8 cellular contexts compared by ENCODE assay signal in the genomic region with DNA sequence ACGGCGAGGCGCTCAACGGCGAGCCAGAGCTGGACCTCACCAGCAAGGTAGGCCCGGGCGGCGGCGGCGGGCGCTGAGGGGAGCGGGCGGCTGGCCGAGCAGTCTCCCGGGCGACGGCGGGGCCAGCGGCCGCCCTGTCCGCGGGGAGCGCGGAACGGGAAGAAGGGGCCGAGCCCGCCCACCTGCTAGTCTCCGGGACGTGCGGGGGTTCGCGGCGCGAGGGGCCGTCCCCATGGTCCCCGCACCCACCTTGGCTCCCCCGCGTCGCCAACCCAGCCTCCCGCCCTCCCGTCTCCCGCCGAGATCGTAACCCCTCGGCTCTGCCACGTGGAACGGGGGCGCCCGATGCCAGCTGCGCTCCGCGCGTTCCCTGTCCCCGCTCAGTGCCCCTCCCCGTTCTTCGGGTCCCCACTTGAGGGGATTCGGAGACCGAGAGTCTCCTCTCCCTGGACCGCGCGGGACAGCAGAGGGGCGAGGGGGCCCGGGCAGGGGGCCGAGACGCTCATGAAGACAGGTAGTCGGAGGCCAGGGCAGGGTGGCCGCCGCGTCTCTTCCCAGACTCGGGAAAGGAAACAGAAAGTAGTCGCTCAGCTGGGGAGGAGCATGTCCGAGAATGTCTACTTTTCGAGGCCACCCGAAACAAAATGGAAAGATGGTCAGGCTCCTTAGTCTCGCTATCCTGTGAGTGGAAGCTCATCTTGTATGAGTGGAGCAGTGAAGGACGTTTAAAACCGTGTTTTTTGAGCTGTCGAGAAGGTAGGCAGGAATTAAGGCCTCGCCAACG. TPM values are rescaled to one million over a fixed set of nuclear protein-coding genes. Genes with fewer than 3 reads are reported as not detected.
DNase-seq lines count a peak whose midpoint lies in the region; ATAC-seq and TF ChIP-seq lines count a peak whose summit lies in the region.

No MANE protein-coding gene starts in this region.

- H3K36me3 ChIP-seq in KOPT-K1 (ENCODE audit: insufficient read depth, low read length), result peaks cover 28% of the 10 kb centered on the region
- H3K36me3 ChIP-seq in fibroblast of lung (ENCODE audit: control insufficient read depth, insufficient read depth, low read length), result no peaks in the 10 kb centered on the region
- H3K36me3 ChIP-seq in transverse colon, result no peaks in the 10 kb centered on the region

- no peaks in the 10 kb centered on the region for H3K9me3 ChIP-seq in KOPT-K1 (ENCODE audit: insufficient read depth, low read length, poor library complexity, severe bottlenecking)
- H3K9me3 ChIP-seq in fibroblast of lung (ENCODE audit: control insufficient read depth, insufficient read depth, low read depth, low read length), result no peaks in the 10 kb centered on the region
- no peaks in the 10 kb centered on the region for H3K9me3 ChIP-seq in transverse colon

- in situ Hi-C loops in transverse colon (cut with MboI; ENCODE audit: low pct_ligation_motif_present in 1 of 4, low pct_unique_long_range_greater_than_20kb in 1 of 4, low sequenced_read_pairs in 3 of 4), result no loop called here

- H3K27ac Mint-ChIP-seq in natural killer cell treated with Interleukin-12 subunit alpha and Interleukin-12 subunit beta and Interleukin-15 and Interleukin-18, amount 100 ng/mL, for 72 hours, result peak overlapping the region; percentile 82 to 96

- no peak for TF ChIP-seq POLR2A in transverse colon (IDR thresholded peaks at IDR 0.05)

- CTCF ChIA-PET in AG04449 (lab: Yijun Ruan, JAX), result interaction anchor here (0.9 to 3.6 kb wide), 7 partner anchors 10 to 654 kb away, joined by 3 to 14 read pairs (median 6); partner anchors contain the start of gene TOMM22

- no peaks in the 10 kb centered on the region for H3K27me3 Mint-ChIP-seq in natural killer cell treated with Interleukin-12 subunit alpha and Interleukin-12 subunit beta and Interleukin-15 and Interleukin-18, amount 100 ng/mL, for 72 hours

- peaks cover 51% of the 10 kb centered on the region for H3K79me2 ChIP-seq in fibroblast of lung (ENCODE audit: control insufficient read depth, insufficient read depth, low read length)

- H3K9ac ChIP-seq in fibroblast of lung (ENCODE audit: insufficient read depth, low read length), result peak overlapping the region; percentile 97

- peak overlapping the region; percentile 60 for H3K27ac ChIP-seq in KOPT-K1 (ENCODE audit: low read depth, low read length, poor library complexity, severe bottlenecking)
- H3K27ac ChIP-seq in fibroblast of lung (ENCODE audit: insufficient read depth, low read length), result peak overlapping the region; percentile 95
- peak overlapping the region; percentile 98 to 100 (median 98) for H3K27ac ChIP-seq in transverse colon

- POLR2A ChIA-PET in AG04449 (lab: Yijun Ruan, JAX), result interaction anchor here (0.5 to 2.2 kb wide), 5 partner anchors 9 to 97 kb away, joined by 3 to 5 read pairs (median 4); partner anchors contain the start of gene TOMM22

- ATAC-seq in GM19035 (IDR thresholded peaks at IDR 0.05; ENCODE audit: unreplicated experiment), result peak; percentile 3
- ATAC-seq in natural killer cell treated with Interleukin-12 subunit alpha and Interleukin-12 subunit beta and Interleukin-15 and Interleukin-18, amount 100 ng/mL, for 72 hours, result no peak

- no peaks in the 10 kb centered on the region for H3K27me3 ChIP-seq in fibroblast of lung (ENCODE audit: control insufficient read depth, insufficient read depth, low read length)
- H3K27me3 ChIP-seq in transverse colon, result no peaks in the 10 kb centered on the region

- H3K4me1 Mint-ChIP-seq in natural killer cell treated with Interleukin-12 subunit alpha and Interleukin-12 subunit beta and Interleukin-15 and Interleukin-18, amount 100 ng/mL, for 72 hours (ENCODE audit: low read depth in 2 of 2), result peaks cover 51 to 55% of the 10 kb centered on the region in 2 donors

- TF ChIP-seq CTCF in AG04449 (IDR thresholded peaks at IDR 0.05; ENCODE audit: insufficient read depth, low read length, missing control alignments) (no peak), fibroblast of lung (conservative IDR thresholded peaks at IDR 0.05 in 1 of 2, IDR thresholded peaks at IDR 0.05 in 1 of 2; ENCODE audit: low read depth in 1 of 2, low read length in 2 of 2) (no peak), transverse colon (IDR thresholded peaks at IDR 0.05) (no peak)

- peak overlapping the region; percentile 97 for H3K4me3 Mint-ChIP-seq in natural killer cell treated with Interleukin-12 subunit alpha and Interleukin-12 subunit beta and Interleukin-15 and Interleukin-18, amount 100 ng/mL, for 72 hours

- H3K4me3 ChIP-seq in AG04449 (ENCODE audit: low read depth, low read length) (peak overlapping the region; percentile 88), fibroblast of lung (replicated peaks in 1 of 4; ENCODE audit: control extremely low read depth in 1 of 4, insufficient read depth in 1 of 4, low read depth in 3 of 4, low read length in 4 of 4) (peak overlapping the region; percentile 64 to 96 (median 85)), transverse colon (peak overlapping the region; percentile 72 to 100 (median 87))

- 1 to 2% methylated on average over 10 to 46 of the region's 80 CpGs for WGBS in transverse colon (ENCODE audit: low coverage in 1 of 2), 2 donors

- peaks cover 13% of the 10 kb centered on the region for H3K36me3 Mint-ChIP-seq in natural killer cell treated with Interleukin-12 subunit alpha and Interleukin-12 subunit beta and Interleukin-15 and Interleukin-18, amount 100 ng/mL, for 72 hours

- H2AFZ ChIP-seq in fibroblast of lung (ENCODE audit: low read length), result no peak overlapping the region

- H4K20me1 ChIP-seq in fibroblast of lung (ENCODE audit: control insufficient read depth, extremely low read depth, insufficient read depth, low read length), result no peaks in the 10 kb centered on the region

- H3K4me2 ChIP-seq in fibroblast of lung (ENCODE audit: extremely low read depth, insufficient read depth, low read length), result peak overlapping the region; percentile 79

- H3K4me1 ChIP-seq in fibroblast of lung (ENCODE audit: control insufficient read depth, extremely low read depth, insufficient read depth, low read length) (peaks cover 9% of the 10 kb centered on the region), transverse colon (peaks cover 18 to 45% (median 33%) of the 10 kb centered on the region in 4 donors)

- H3K9me3 Mint-ChIP-seq in natural killer cell treated with Interleukin-12 subunit alpha and Interleukin-12 subunit beta and Interleukin-15 and Interleukin-18, amount 100 ng/mL, for 72 hours, result no peaks in the 10 kb centered on the region

- DNase-seq in AG04449 (ENCODE audit: low read depth, low spot score) (no peak), activated T-cell treated with anti-CD3 and anti-CD28 coated beads for 48 hours (ENCODE audit: low read depth) (peak; percentile 22), fibroblast of lung (ENCODE audit: low read depth in 2 of 2) (peak; percentile 14 to 45), transverse colon (peak; percentile 61), HPDE6-E6E7 (ENCODE audit: extremely low spot score) (no peak)
- peak; percentile 69 for DNase-seq in natural killer cell treated with Interleukin-12 subunit alpha and Interleukin-12 subunit beta and Interleukin-15 and Interleukin-18, amount 100 ng/mL, for 72 hours (ENCODE audit: low spot score)

- TF ChIP-seq EP300 in transverse colon (IDR thresholded peaks at IDR 0.05; ENCODE audit: low read depth), result no peak

- intact Hi-C loops in transverse colon (cut with DNase I; ENCODE audit: low total_unique reads), result no loop called here

RNA-seq across cellular contexts. Expression of gene GTPBP1, which starts 0.5 kb away (rescaled TPM):
- total RNA-seq in fibroblast of lung (18.0 and 23.1 TPM in 2 replicates), transverse colon (10 to 100 TPM; 51.5 to 84.9 (median 77.6) TPM)
- polyA plus RNA-seq in fibroblast of lung, result 20.6 and 26.6 TPM in 2 replicates
- polyA plus RNA-seq in fibroblast of lung (2012), result 19.6 and 22.2 TPM in 2 replicates
- 59.4 and 70.1 TPM in 2 replicates for polyA minus RNA-seq in fibroblast of lung (ENCODE audit: low replicate concordance)
- total RNA-seq in natural killer cell treated with Interleukin-12 subunit alpha and Interleukin-12 subunit beta and Interleukin-15 and Interleukin-18, amount 100 ng/mL, for 72 hours, result 100 to 1,000 TPM; 135 to 192 TPM

RNA-seq across cellular contexts. Expression of gene JOSD1, which starts 5.5 kb away (rescaled TPM):
- total RNA-seq in fibroblast of lung (59.1 and 62.1 TPM in 2 replicates), transverse colon (100 to 1,000 TPM in 3 of 4 donors, 10 to 100 TPM in 1; 34.6 to 189 (median 138) TPM)
- 35.9 and 40.5 TPM in 2 replicates for polyA plus RNA-seq in fibroblast of lung
- polyA plus RNA-seq in fibroblast of lung (2012), result 32.4 and 32.9 TPM in 2 replicates
- 43.6 and 54.7 TPM in 2 replicates for polyA minus RNA-seq in fibroblast of lung (ENCODE audit: low replicate concordance)
- 10 to 100 TPM; 53.6 to 62.3 TPM for total RNA-seq in natural killer cell treated with Interleukin-12 subunit alpha and Interleukin-12 subunit beta and Interleukin-15 and Interleukin-18, amount 100 ng/mL, for 72 hours

RNA-seq across cellular contexts. Expression of gene TOMM22, which starts 24.5 kb away (rescaled TPM):
- total RNA-seq in fibroblast of lung (61.1 and 65.0 TPM in 2 replicates), transverse colon (10 to 100 TPM; 19.1 to 48.3 (median 32.9) TPM)
- 80.3 and 112 TPM in 2 replicates for polyA plus RNA-seq in fibroblast of lung
- 59.8 and 89.6 TPM in 2 replicates for polyA plus RNA-seq in fibroblast of lung (2012)
- polyA minus RNA-seq in fibroblast of lung (ENCODE audit: low replicate concordance), result 6.9 and 12.3 TPM in 2 replicates
- total RNA-seq in natural killer cell treated with Interleukin-12 subunit alpha and Interleukin-12 subunit beta and Interleukin-15 and Interleukin-18, amount 100 ng/mL, for 72 hours, result 100 to 1,000 TPM; 109 to 153 TPM

RNA-seq across cellular contexts. Expression of gene SUN2, which starts 49.5 kb away (rescaled TPM):
- 42.1 and 76.6 TPM in 2 replicates for total RNA-seq in fibroblast of lung
- polyA plus RNA-seq in fibroblast of lung, result 26.2 and 27.4 TPM in 2 replicates
- 46.4 and 50.4 TPM in 2 replicates for polyA plus RNA-seq in fibroblast of lung (2012)
- polyA minus RNA-seq in fibroblast of lung (ENCODE audit: low replicate concordance), result 183 and 189 TPM in 2 replicates
- 100 to 1,000 TPM; 203 to 215 TPM for total RNA-seq in natural killer cell treated with Interleukin-12 subunit alpha and Interleukin-12 subunit beta and Interleukin-15 and Interleukin-18, amount 100 ng/mL, for 72 hours
- total RNA-seq in transverse colon, result 100 to 1,000 TPM; 168 to 523 (median 216) TPM

RNA-seq across cellular contexts. Expression of gene CBY1, which starts 49.9 kb away (rescaled TPM):
- total RNA-seq in fibroblast of lung (14.5 and 16.2 TPM in 2 replicates), transverse colon (10 to 100 TPM; 15.0 to 19.8 (median 18.9) TPM)
- polyA plus RNA-seq in fibroblast of lung, result 35.5 and 42.3 TPM in 2 replicates
- polyA plus RNA-seq in fibroblast of lung (2012), result 37.7 and 42.0 TPM in 2 replicates
- 12.2 and 24.9 TPM in 2 replicates for polyA minus RNA-seq in fibroblast of lung (ENCODE audit: low replicate concordance)
- total RNA-seq in natural killer cell treated with Interleukin-12 subunit alpha and Interleukin-12 subunit beta and Interleukin-15 and Interleukin-18, amount 100 ng/mL, for 72 hours, result 10 to 100 TPM in 1 of 2 donors, 1 to 10 TPM in 1; 8.7 to 12.4 TPM

Comparison
In these comparisons a context has a peak if more than half of its experiments do, and no peak if none do; other contexts are left out.
1. DNase-seq: peak in activated T-cell treated with anti-CD3 and anti-CD28 coated beads for 48 hours (single experiment), fibroblast of lung (2 of 2), natural killer cell treated with Interleukin-12 subunit alpha and Interleukin-12 subunit beta and Interleukin-15 and Interleukin-18, amount 100 ng/mL, for 72 hours (single experiment) and transverse colon (single experiment); none in AG04449 (single experiment) and HPDE6-E6E7 (single experiment).
2. Peak in every context shown above with its lines, with median percentiles within 50 percentile points of each other: H3K4me3 ChIP-seq and H3K27ac ChIP-seq.